Comparison of ENCODE assay signal across 9 cellular contexts in the genomic region with DNA sequence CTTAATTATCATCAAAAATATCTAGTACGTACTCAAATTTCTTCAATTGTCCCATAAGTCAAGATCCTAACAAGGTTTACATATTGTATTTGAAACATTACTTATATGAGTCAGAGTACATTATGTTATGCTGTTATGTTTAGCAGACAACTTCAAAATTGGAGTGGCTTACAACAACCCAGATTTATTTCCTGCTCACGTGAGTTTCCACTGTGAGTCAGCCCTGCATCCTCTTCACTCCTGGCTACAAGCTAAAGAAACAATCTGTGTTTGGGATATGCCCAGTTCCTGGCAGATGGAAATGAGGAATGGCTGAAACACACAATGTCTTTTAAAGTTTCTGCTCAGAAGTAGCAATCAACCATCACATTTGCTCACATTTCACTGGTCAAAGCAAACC. TPM values are rescaled to one million over a fixed set of nuclear protein-coding genes. Genes with fewer than 3 reads are reported as not detected.
DNase-seq lines count a peak whose midpoint lies in the region; TF ChIP-seq lines count a peak whose summit lies in the region.
"Had no signal": no experiment of that assay in that cellular context is flagged by ENCODE, and none has a peak within 500 bp of the region (broad histone marks: within the 10 kb centered on the region; RNA-seq: fewer than 3 reads in every experiment).

No MANE protein-coding gene starts in this region.

- H3K4me1 Mint-ChIP-seq in nephron progenitor cell = peaks cover 32% of the 10 kb centered on the region

- H3K4me3 Mint-ChIP-seq in nephron progenitor cell = no peak overlapping the region

- H3K9ac ChIP-seq in BLaER1 treated with 17β-estradiol and CSF1 and Interleukin-3, amounts not matched to agents 10 nM and 100 nM = no peak overlapping the region

- no peaks in the 10 kb centered on the region for H3K27me3 Mint-ChIP-seq in nephron progenitor cell (ENCODE audit: low read depth, poor library complexity)

- peak overlapping the region in 10 of 11 experiments; percentile 11 to 53 (median 30); a peak in 15 of 22 replicates for H3K4me2 ChIP-seq in BLaER1 treated with 17β-estradiol and CSF1 and Interleukin-3, amounts not matched to agents 10 nM and 100 nM

- H3K36me3 Mint-ChIP-seq in nephron progenitor cell (ENCODE audit: low read depth) = no peaks in the 10 kb centered on the region

- H3K36me3 ChIP-seq in BLaER1 treated with 17β-estradiol and CSF1 and Interleukin-3, amounts not matched to agents 10 nM and 100 nM = no peaks in the 10 kb centered on the region

- TF ChIP-seq CTCF in fibroblast of mammary gland (conservative IDR thresholded peaks at IDR 0.05; ENCODE audit: control insufficient read depth, insufficient read depth, low read depth, low read length) (no peak), nephron progenitor cell (IDR thresholded peaks at IDR 0.05) (no peak)

- H3K4me1 ChIP-seq in BLaER1 treated with 17β-estradiol and CSF1 and Interleukin-3, amounts not matched to agents 10 nM and 100 nM = peaks cover 14 to 61% (median 40%) of the 10 kb centered on the region in 10 experiments

- DNase-seq in fibroblast of mammary gland (ENCODE audit: low read depth) = peak; percentile 96
- DNase-seq in nephron progenitor cell = no peak
- no peak for DNase-seq in caudate nucleus (lab: John Stamatoyannopoulos, UW)
- no peak for DNase-seq in activated CD4-positive, alpha-beta T cell treated with anti-CD3 and anti-CD28 coated beads for 48 hours
- DNase-seq in mesenteric fat pad (ENCODE audit: low spot score) = no peak
- DNase-seq in activated CD4-positive, CD25-positive, alpha-beta regulatory T cell treated with anti-CD3 and anti-CD28 coated beads, Interleukin-2, amount 50 U/mL, for 72 hours = no peak
- DNase-seq: NCI-H510A had no signal

- H3K9me3 Mint-ChIP-seq in nephron progenitor cell = peaks cover 23% of the 10 kb centered on the region

- H3K27ac Mint-ChIP-seq in nephron progenitor cell = peak overlapping the region; percentile 36

- no peaks in the 10 kb centered on the region for H4K20me1 ChIP-seq in BLaER1 treated with 17β-estradiol and CSF1 and Interleukin-3, amounts not matched to agents 10 nM and 100 nM

- H3K27ac ChIP-seq in BLaER1 treated with 17β-estradiol and CSF1 and Interleukin-3, amounts not matched to agents 10 nM and 100 nM = no peak overlapping the region; a peak in 1 of 22 replicates
- no peak overlapping the region for H3K27ac ChIP-seq in caudate nucleus (ENCODE audit: low read depth, low read length)

- no peak overlapping the region for H3K4me3 ChIP-seq in BLaER1 treated with 17β-estradiol and CSF1 and Interleukin-3, amounts not matched to agents 10 nM and 100 nM
- H3K4me3 ChIP-seq in fibroblast of mammary gland (ENCODE audit: control insufficient read depth, low read depth, low read length) = no peak overlapping the region

- H3K27me3 ChIP-seq in BLaER1 treated with 17β-estradiol and CSF1 and Interleukin-3, amounts not matched to agents 10 nM and 100 nM = no peaks in the 10 kb centered on the region

- H3K9me3 ChIP-seq in BLaER1 treated with 17β-estradiol and CSF1 and Interleukin-3, amounts not matched to agents 10 nM and 100 nM (replicated peaks in 1 of 11) = peaks cover 0 to 16% (median 8%) of the 10 kb centered on the region in 11 experiments; a peak in 15 of 22 replicates

TF ChIP-seq in PFSK-1, 5 proteins besides CTCF, POLR2A, EP300 and RAD21:
- peak; percentile 54; the same call in 1 of the 2 replicates for TF ChIP-seq SIN3A (IDR thresholded peaks at IDR 0.05; ENCODE audit: borderline replicate concordance, insufficient read depth, low read length)
- peak; percentile 64 for TF ChIP-seq FOXP2 (optimal IDR thresholded peaks at IDR 0.05; ENCODE audit: borderline replicate concordance, extremely low read depth, extremely low read length, insufficient read depth)
- TF ChIP-seq TAF1 (IDR thresholded peaks at IDR 0.05; ENCODE audit: borderline replicate concordance, insufficient read depth, low read length) = no peak

RNA-seq across cellular contexts. Expression of a gene that starts 31.5 kb away (rescaled TPM):
- 31.6 TPM for polyA plus RNA-seq in PFSK-1 (2012; ENCODE audit: insufficient read length, low read depth)
- total RNA-seq in mesenteric fat pad = 27.9 TPM
